ENCODE assay signal across 29 cellular contexts in genomic region chr13:36665630-36666029, GRCh38. TPM values are rescaled to one million over a fixed set of nuclear protein-coding genes. Genes with fewer than 3 reads are reported as not detected.
"Had no signal": no experiment of that assay in that cellular context is flagged by ENCODE, and none has a peak within 500 bp of the region (broad histone marks: within the 10 kb centered on the region; RNA-seq: fewer than 3 reads in every experiment).

No MANE protein-coding gene starts in this region.

- H3K27me3 ChIP-seq: ovary, right atrium auricular region, right lobe of liver had no signal

- H3K9me3 Mint-ChIP-seq: type B pancreatic cell had no signal

- H3K4me3 Mint-ChIP-seq: naive thymus-derived CD4-positive, alpha-beta T cell; natural killer cell treated with Interleukin-12 subunit alpha and Interleukin-12 subunit beta and Interleukin-15 and Interleukin-18, amount 100 ng/mL, for 72 hours; stimulated activated memory B cell treated with anti-CD40 and anti-IgM and Interleukin-4, amounts not matched to agents 10 μg/mL and 1 μg/mL and 100 μg/mL, for 72 hours; stimulated activated naive CD8-positive, alpha-beta T cell treated with anti-CD3 and anti-CD28 coated beads, Interleukin-15, amount 100 ng/mL, for 72 hours; type B pancreatic cell had no signal

- H3K4me1 Mint-ChIP-seq: naive thymus-derived CD4-positive, alpha-beta T cell; stimulated activated memory B cell treated with anti-CD40 and anti-IgM and Interleukin-4, amounts not matched to agents 10 μg/mL and 1 μg/mL and 100 μg/mL, for 72 hours; stimulated activated naive CD8-positive, alpha-beta T cell treated with anti-CD3 and anti-CD28 coated beads, Interleukin-15, amount 100 ng/mL, for 72 hours had no signal

- H3K27me3 Mint-ChIP-seq: stimulated activated memory B cell treated with anti-CD40 and anti-IgM and Interleukin-4, amounts not matched to agents 10 μg/mL and 1 μg/mL and 100 μg/mL, for 72 hours had no signal

- ATAC-seq: mucosa of descending colon; naive thymus-derived CD4-positive, alpha-beta T cell; natural killer cell treated with Interleukin-12 subunit alpha and Interleukin-12 subunit beta and Interleukin-15 and Interleukin-18, amount 100 ng/mL, for 72 hours; right lobe of liver; stimulated activated memory B cell treated with anti-CD40 and anti-IgM and Interleukin-4, amounts not matched to agents 10 μg/mL and 1 μg/mL and 100 μg/mL, for 72 hours; stimulated activated naive CD8-positive, alpha-beta T cell treated with anti-CD3 and anti-CD28 coated beads, Interleukin-15, amount 100 ng/mL, for 72 hours had no signal

- H3K36me3 Mint-ChIP-seq: naive thymus-derived CD4-positive, alpha-beta T cell; natural killer cell treated with Interleukin-12 subunit alpha and Interleukin-12 subunit beta and Interleukin-15 and Interleukin-18, amount 100 ng/mL, for 72 hours; stimulated activated memory B cell treated with anti-CD40 and anti-IgM and Interleukin-4, amounts not matched to agents 10 μg/mL and 1 μg/mL and 100 μg/mL, for 72 hours; type B pancreatic cell had no signal

- H3K27ac ChIP-seq: left ventricle myocardium inferior, ovary, right atrium auricular region, right lobe of liver, tibial nerve had no signal

- H3K4me1 ChIP-seq: left ventricle myocardium inferior, right atrium auricular region, right lobe of liver, tibial nerve had no signal

- H3K4me2 ChIP-seq: smooth muscle cell had no signal

- H3K27ac Mint-ChIP-seq: naive thymus-derived CD4-positive, alpha-beta T cell; natural killer cell treated with Interleukin-12 subunit alpha and Interleukin-12 subunit beta and Interleukin-15 and Interleukin-18, amount 100 ng/mL, for 72 hours; progenitor cell of endocrine pancreas; stimulated activated memory B cell treated with anti-CD40 and anti-IgM and Interleukin-4, amounts not matched to agents 10 μg/mL and 1 μg/mL and 100 μg/mL, for 72 hours; stimulated activated naive CD8-positive, alpha-beta T cell treated with anti-CD3 and anti-CD28 coated beads, Interleukin-15, amount 100 ng/mL, for 72 hours; type B pancreatic cell had no signal

- H3K36me3 ChIP-seq: left ventricle myocardium inferior, ovary, right atrium auricular region, right lobe of liver, tibial nerve, uterus had no signal

- H3K4me3 ChIP-seq: left ventricle myocardium inferior, lung, mucosa of descending colon, ovary, right atrium auricular region, right lobe of liver, smooth muscle cell, tibial nerve, uterus had no signal

- DNase-seq: islet precursor cell; left ventricle myocardium inferior; midbrain; mucosa of descending colon; naive thymus-derived CD4-positive, alpha-beta T cell; ovary; right lobe of liver; stimulated activated CD4-positive, alpha-beta T cell treated with anti-CD3 and anti-CD28 coated beads, Interleukin-1b, Interleukin-23, amount 100 ng/mL, for 48 hours; stimulated activated CD4-positive, alpha-beta T cell treated with anti-CD3 and anti-CD28 coated beads, Interleukin-2, amount 100 ng/mL, for 48 hours; stimulated activated CD4-positive, alpha-beta T cell treated with anti-CD3 and anti-CD28 coated beads, Interleukin-4, amount 100 ng/mL, for 4 hours; stimulated activated CD8-positive, alpha-beta memory T cell treated with anti-CD3 and anti-CD28 coated beads, Interleukin-4, amount 100 ng/mL, for 48 hours; stimulated activated naive CD4-positive, alpha-beta T cell treated with Interleukin-2 at 50 U/mL for 16 hours; stimulated activated naive CD8-positive, alpha-beta T cell treated with anti-CD3 and anti-CD28 coated beads, Interleukin-15, amount 100 ng/mL, for 72 hours; substantia nigra; uterus had no signal

RNA-seq across cellular contexts. Expression of gene SERTM1, which starts 8.2 kb away (rescaled TPM):
- total RNA-seq: kidney epithelial cell; lower leg skin; mesenteric fat pad; myocyte; naive thymus-derived CD4-positive, alpha-beta T cell; natural killer cell treated with Interleukin-12 subunit alpha and Interleukin-12 subunit beta and Interleukin-15 and Interleukin-18, amount 100 ng/mL, for 72 hours; renal cortical epithelial cell; right lobe of liver; smooth muscle cell had no signal
- polyA plus RNA-seq: naive thymus-derived CD4-positive, alpha-beta T cell; neural cell; smooth muscle cell had no signal
